Comparison of ENCODE assay signal across 1 cellular context in the genomic region with DNA sequence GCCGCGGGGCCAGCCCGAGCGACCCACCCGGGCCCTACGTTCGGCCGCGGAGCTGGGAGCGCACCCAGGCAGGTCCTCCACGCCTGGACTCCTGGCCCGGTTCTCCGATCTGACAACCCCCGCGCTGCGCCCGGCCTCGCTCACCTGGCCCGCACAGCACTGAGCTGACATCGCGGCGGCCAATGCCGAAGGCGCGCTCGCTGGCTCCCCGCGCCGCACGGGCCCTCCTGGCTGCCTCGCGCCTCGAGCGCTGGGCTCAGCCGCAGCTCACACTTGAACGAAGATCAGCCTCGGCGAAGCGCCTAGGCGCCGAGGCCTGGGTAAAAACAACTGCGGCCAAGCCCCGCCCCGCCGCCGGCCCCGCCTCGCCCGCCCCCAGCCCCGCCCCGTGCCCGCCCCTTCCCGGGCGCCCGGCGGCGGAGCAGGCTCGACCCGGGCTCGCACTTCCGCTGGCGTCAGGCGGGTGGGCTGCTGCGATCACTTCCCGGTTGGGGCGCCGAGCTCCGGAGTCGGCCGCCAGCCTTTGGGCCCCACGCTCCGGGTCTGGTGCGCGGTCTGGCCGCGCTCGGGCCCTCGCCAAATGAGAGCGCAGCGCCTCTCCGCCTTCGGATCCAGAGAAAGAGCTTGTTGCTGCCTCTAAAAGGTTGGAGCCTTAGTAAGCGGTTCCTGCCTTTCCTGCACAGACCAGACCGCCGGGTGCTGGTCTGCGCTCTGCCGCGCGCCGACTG.
TF ChIP-seq lines count a peak whose summit lies in the region.

A gene (minus strand): TSS at position 297 of the 728 bp plus-strand sequence. CDS start 126 bp downstream, at position 171.

TF ChIP-seq in SK-N-SH, 30 proteins besides CTCF, POLR2A, EP300 and RAD21 (continued from another document):
- TF ChIP-seq, protein P1, sequence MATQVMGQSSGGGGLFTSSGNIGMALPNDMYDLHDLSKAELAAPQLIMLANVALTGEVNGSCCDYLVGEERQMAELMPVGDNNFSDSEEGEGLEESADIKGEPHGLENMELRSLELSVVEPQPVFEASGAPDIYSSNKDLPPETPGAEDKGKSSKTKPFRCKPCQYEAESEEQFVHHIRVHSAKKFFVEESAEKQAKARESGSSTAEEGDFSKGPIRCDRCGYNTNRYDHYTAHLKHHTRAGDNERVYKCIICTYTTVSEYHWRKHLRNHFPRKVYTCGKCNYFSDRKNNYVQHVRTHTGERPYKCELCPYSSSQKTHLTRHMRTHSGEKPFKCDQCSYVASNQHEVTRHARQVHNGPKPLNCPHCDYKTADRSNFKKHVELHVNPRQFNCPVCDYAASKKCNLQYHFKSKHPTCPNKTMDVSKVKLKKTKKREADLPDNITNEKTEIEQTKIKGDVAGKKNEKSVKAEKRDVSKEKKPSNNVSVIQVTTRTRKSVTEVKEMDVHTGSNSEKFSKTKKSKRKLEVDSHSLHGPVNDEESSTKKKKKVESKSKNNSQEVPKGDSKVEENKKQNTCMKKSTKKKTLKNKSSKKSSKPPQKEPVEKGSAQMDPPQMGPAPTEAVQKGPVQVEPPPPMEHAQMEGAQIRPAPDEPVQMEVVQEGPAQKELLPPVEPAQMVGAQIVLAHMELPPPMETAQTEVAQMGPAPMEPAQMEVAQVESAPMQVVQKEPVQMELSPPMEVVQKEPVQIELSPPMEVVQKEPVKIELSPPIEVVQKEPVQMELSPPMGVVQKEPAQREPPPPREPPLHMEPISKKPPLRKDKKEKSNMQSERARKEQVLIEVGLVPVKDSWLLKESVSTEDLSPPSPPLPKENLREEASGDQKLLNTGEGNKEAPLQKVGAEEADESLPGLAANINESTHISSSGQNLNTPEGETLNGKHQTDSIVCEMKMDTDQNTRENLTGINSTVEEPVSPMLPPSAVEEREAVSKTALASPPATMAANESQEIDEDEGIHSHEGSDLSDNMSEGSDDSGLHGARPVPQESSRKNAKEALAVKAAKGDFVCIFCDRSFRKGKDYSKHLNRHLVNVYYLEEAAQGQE (IDR thresholded peaks at IDR 0.05; ENCODE audit: low read depth, low read length), result peak; percentile 29; the same call in 1 of the 2 replicates
- peak; percentile 53 for TF ChIP-seq TAF1 (IDR thresholded peaks at IDR 0.05; ENCODE audit: borderline replicate concordance, low read depth, low read length)
- peak; percentile 84 for TF ChIP-seq ELF1 (IDR thresholded peaks at IDR 0.05)
- 0 out of 2 replicates have a peak, but pooled peaks have one; percentile 22 for TF ChIP-seq RCOR1 (IDR thresholded peaks at IDR 0.05; ENCODE audit: low read length)
- no peak for TF ChIP-seq RXRA (IDR thresholded peaks at IDR 0.05; ENCODE audit: borderline replicate concordance, low read depth)
- TF ChIP-seq, protein P2, sequence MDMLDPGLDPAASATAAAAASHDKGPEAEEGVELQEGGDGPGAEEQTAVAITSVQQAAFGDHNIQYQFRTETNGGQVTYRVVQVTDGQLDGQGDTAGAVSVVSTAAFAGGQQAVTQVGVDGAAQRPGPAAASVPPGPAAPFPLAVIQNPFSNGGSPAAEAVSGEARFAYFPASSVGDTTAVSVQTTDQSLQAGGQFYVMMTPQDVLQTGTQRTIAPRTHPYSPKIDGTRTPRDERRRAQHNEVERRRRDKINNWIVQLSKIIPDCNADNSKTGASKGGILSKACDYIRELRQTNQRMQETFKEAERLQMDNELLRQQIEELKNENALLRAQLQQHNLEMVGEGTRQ (IDR thresholded peaks at IDR 0.05; ENCODE audit: borderline replicate concordance, low read depth, low read length), result no peak
- TF ChIP-seq FOXM1 (IDR thresholded peaks at IDR 0.05; ENCODE audit: low read depth), result no peak
- 0 out of 2 replicates have a peak, but pooled peaks have one; percentile 16 for TF ChIP-seq SIN3A (IDR thresholded peaks at IDR 0.05; ENCODE audit: borderline replicate concordance, low read depth, low read length)
- TF ChIP-seq, protein P3, sequence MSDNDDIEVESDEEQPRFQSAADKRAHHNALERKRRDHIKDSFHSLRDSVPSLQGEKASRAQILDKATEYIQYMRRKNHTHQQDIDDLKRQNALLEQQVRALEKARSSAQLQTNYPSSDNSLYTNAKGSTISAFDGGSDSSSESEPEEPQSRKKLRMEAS (IDR thresholded peaks at IDR 0.05; ENCODE audit: low read depth), result peak; percentile 34; the same call in 1 of the 2 replicates
- TF ChIP-seq, protein P4, sequence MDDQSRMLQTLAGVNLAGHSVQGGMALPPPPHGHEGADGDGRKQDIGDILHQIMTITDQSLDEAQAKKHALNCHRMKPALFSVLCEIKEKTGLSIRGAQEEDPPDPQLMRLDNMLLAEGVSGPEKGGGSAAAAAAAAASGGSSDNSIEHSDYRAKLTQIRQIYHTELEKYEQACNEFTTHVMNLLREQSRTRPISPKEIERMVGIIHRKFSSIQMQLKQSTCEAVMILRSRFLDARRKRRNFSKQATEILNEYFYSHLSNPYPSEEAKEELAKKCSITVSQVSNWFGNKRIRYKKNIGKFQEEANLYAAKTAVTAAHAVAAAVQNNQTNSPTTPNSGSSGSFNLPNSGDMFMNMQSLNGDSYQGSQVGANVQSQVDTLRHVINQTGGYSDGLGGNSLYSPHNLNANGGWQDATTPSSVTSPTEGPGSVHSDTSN (IDR thresholded peaks at IDR 0.05), result no peak
- TF ChIP-seq MXI1 (IDR thresholded peaks at IDR 0.05; ENCODE audit: low read depth, low read length), result peak; percentile 18
- TF ChIP-seq, protein P5, sequence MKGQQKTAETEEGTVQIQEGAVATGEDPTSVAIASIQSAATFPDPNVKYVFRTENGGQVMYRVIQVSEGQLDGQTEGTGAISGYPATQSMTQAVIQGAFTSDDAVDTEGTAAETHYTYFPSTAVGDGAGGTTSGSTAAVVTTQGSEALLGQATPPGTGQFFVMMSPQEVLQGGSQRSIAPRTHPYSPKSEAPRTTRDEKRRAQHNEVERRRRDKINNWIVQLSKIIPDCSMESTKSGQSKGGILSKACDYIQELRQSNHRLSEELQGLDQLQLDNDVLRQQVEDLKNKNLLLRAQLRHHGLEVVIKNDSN (IDR thresholded peaks at IDR 0.05; ENCODE audit: borderline replicate concordance, low read depth), result no peak
- TF ChIP-seq TEAD4 (IDR thresholded peaks at IDR 0.05; ENCODE audit: borderline replicate concordance, insufficient read depth), result no peak
- no peak for TF ChIP-seq RFX5 (IDR thresholded peaks at IDR 0.05; ENCODE audit: low read length)
- TF ChIP-seq TCF12 (IDR thresholded peaks at IDR 0.05), result no peak
TF ChIP-seq in SK-N-SH: peak in this region for 11.
